Comparison of ENCODE assay signal across 10 cellular contexts in genomic region chr17:50363217-50364060, GRCh38. TPM values are rescaled to one million over a fixed set of nuclear protein-coding genes. Genes with fewer than 3 reads are reported as not detected.
DNase-seq lines count a peak whose midpoint lies in the region; ATAC-seq and TF ChIP-seq lines count a peak whose summit lies in the region.
"Had no signal": no experiment of that assay in that cellular context is flagged by ENCODE, and none has a peak within 500 bp of the region (broad histone marks: within the 10 kb centered on the region; RNA-seq: fewer than 3 reads in every experiment).

No MANE protein-coding gene starts in this region.

- DNase-seq in activated CD4-positive, alpha-beta memory T cell treated with anti-CD3 and anti-CD28 coated beads for 36 hours: peak; percentile 4
- no peak for DNase-seq in activated CD4-positive, alpha-beta memory T cell treated with anti-CD3 and anti-CD28 coated beads, Interleukin-2, amount 10 ng/mL, durations not matched to agents 7 days and 5 days
- DNase-seq in SK-N-SH (peak; percentile 82), glomerular visceral epithelial cell (ENCODE audit: extremely low spot score) (peak; percentile 30), NCI-H1105 treated with DMSO at 0.1 percent for 48 hours (lab: John Stamatoyannopoulos, UW) (no peak), MG63 (no peak)
- no peak for DNase-seq in stimulated activated naive B cell treated with anti-CD40 and anti-IgM and Interleukin-4, amounts not matched to agents 10 μg/mL and 1 μg/mL and 100 μg/mL, for 72 hours
- DNase-seq: AML-193, gastrocnemius medialis had no signal

- H3K4me2 ChIP-seq in SK-N-SH: no peak overlapping the region

- H3K27ac Mint-ChIP-seq in activated CD4-positive, alpha-beta memory T cell treated with anti-CD3 and anti-CD28 coated beads for 36 hours: no peak overlapping the region
- H3K27ac Mint-ChIP-seq in activated CD4-positive, alpha-beta memory T cell treated with anti-CD3 and anti-CD28 coated beads, Interleukin-2, amount 10 ng/mL, durations not matched to agents 7 days and 5 days: no peak overlapping the region
- peak overlapping the region; percentile 20 for H3K27ac Mint-ChIP-seq in stimulated activated naive B cell treated with anti-CD40 and anti-IgM and Interleukin-4, amounts not matched to agents 10 μg/mL and 1 μg/mL and 100 μg/mL, for 72 hours

- no peaks in the 10 kb centered on the region for H3K27me3 Mint-ChIP-seq in activated CD4-positive, alpha-beta memory T cell treated with anti-CD3 and anti-CD28 coated beads for 36 hours
- H3K27me3 Mint-ChIP-seq in activated CD4-positive, alpha-beta memory T cell treated with anti-CD3 and anti-CD28 coated beads, Interleukin-2, amount 10 ng/mL, durations not matched to agents 7 days and 5 days: no peaks in the 10 kb centered on the region
- H3K27me3 Mint-ChIP-seq in stimulated activated naive B cell treated with anti-CD40 and anti-IgM and Interleukin-4, amounts not matched to agents 10 μg/mL and 1 μg/mL and 100 μg/mL, for 72 hours: no peaks in the 10 kb centered on the region

- H3F3A ChIP-seq in SK-N-SH (replicated peaks; ENCODE audit: insufficient read depth): peaks cover 21% of the 10 kb centered on the region

- H3K4me3 Mint-ChIP-seq in activated CD4-positive, alpha-beta memory T cell treated with anti-CD3 and anti-CD28 coated beads for 36 hours: no peak overlapping the region
- H3K4me3 Mint-ChIP-seq in activated CD4-positive, alpha-beta memory T cell treated with anti-CD3 and anti-CD28 coated beads, Interleukin-2, amount 10 ng/mL, durations not matched to agents 7 days and 5 days: no peak overlapping the region
- H3K4me3 Mint-ChIP-seq in stimulated activated naive B cell treated with anti-CD40 and anti-IgM and Interleukin-4, amounts not matched to agents 10 μg/mL and 1 μg/mL and 100 μg/mL, for 72 hours: no peak overlapping the region

- no peak for ATAC-seq in stimulated activated naive B cell treated with anti-CD40 and anti-IgM and Interleukin-4, amounts not matched to agents 10 μg/mL and 1 μg/mL and 100 μg/mL, for 72 hours (replicated peaks)
- no peak for ATAC-seq in HG03469 (IDR thresholded peaks at IDR 0.05; ENCODE audit: unreplicated experiment)
- ATAC-seq: gastrocnemius medialis had no signal

- H3K36me3 Mint-ChIP-seq in activated CD4-positive, alpha-beta memory T cell treated with anti-CD3 and anti-CD28 coated beads for 36 hours: peaks cover 15% of the 10 kb centered on the region
- peaks cover 24% of the 10 kb centered on the region for H3K36me3 Mint-ChIP-seq in activated CD4-positive, alpha-beta memory T cell treated with anti-CD3 and anti-CD28 coated beads, Interleukin-2, amount 10 ng/mL, durations not matched to agents 7 days and 5 days (ENCODE audit: low read depth)
- peaks cover 36 to 41% of the 10 kb centered on the region in 2 donors for H3K36me3 Mint-ChIP-seq in stimulated activated naive B cell treated with anti-CD40 and anti-IgM and Interleukin-4, amounts not matched to agents 10 μg/mL and 1 μg/mL and 100 μg/mL, for 72 hours

- H3K4me1 ChIP-seq in SK-N-SH (ENCODE audit: control insufficient read depth in 1 of 2, insufficient read depth in 2 of 2, low read depth in 1 of 2, low read length in 1 of 2): peaks cover 9 to 25% of the 10 kb centered on the region in 2 experiments; a peak in 2 of 4 replicates

- H3K4me3 ChIP-seq in SK-N-SH (ENCODE audit: low read depth in 2 of 2, low read length in 1 of 2) (no peak overlapping the region), MG63 (no peak overlapping the region)
- H3K4me3 ChIP-seq: gastrocnemius medialis had no signal

- TF ChIP-seq RAD21 in SK-N-SH (IDR thresholded peaks at IDR 0.05; ENCODE audit: low read length): no peak

- H3K36me3 ChIP-seq in SK-N-SH (replicated peaks in 1 of 2; ENCODE audit: control insufficient read depth in 1 of 2, insufficient read depth in 2 of 2, low read length in 1 of 2) (peaks cover 18 to 60% of the 10 kb centered on the region in 2 experiments), MG63 (peaks cover 59% of the 10 kb centered on the region)

- no peaks in the 10 kb centered on the region for H3K9me2 ChIP-seq in SK-N-SH

- no peaks in the 10 kb centered on the region for H3K27me3 ChIP-seq in SK-N-SH (ENCODE audit: insufficient read depth)
- no peaks in the 10 kb centered on the region for H3K27me3 ChIP-seq in MG63
- H3K27me3 ChIP-seq: gastrocnemius medialis had no signal

- H2AFZ ChIP-seq in SK-N-SH (ENCODE audit: low read depth): no peak overlapping the region

- TF ChIP-seq EP300 in SK-N-SH (IDR thresholded peaks at IDR 0.05; ENCODE audit: borderline replicate concordance in 1 of 2, low read depth in 1 of 2, low read length in 1 of 2): no peak

- no peak for TF ChIP-seq CTCF in SK-N-SH (IDR thresholded peaks at IDR 0.05)

- H3K27ac ChIP-seq in SK-N-SH (ENCODE audit: low read depth in 2 of 2, low read length in 1 of 2): peak overlapping the region; percentile 18 to 24
- H3K27ac ChIP-seq: gastrocnemius medialis had no signal

- CTCF ChIA-PET in activated CD4-positive, alpha-beta memory T cell treated with anti-CD3 and anti-CD28 coated beads for 36 hours (lab: Charles Lee): interaction anchor here (1.4 to 5.5 kb wide), 7 partner anchors 9 to 163 kb away, joined by 8 to 79 read pairs (median 37); partner anchors contain the start of genes COL1A1, EME1, LRRC59 and MRPL27
- CTCF ChIA-PET in activated CD4-positive, alpha-beta memory T cell treated with anti-CD3 and anti-CD28 coated beads, Interleukin-2, amount 10 ng/mL, durations not matched to agents 7 days and 5 days (lab: Charles Lee): interaction anchor here (1.4 to 4.7 kb wide), 10 partner anchors 8 to 119 kb away, joined by 5 to 75 read pairs (median 16); partner anchors contain the start of genes EME1, LRRC59, MRPL27 and RSAD1
- CTCF ChIA-PET in SK-N-SH (lab: Yijun Ruan, JAX): interaction anchor here (0.7 to 4.0 kb wide), 23 partner anchors 9 to 202 kb away, joined by 3 to 56 read pairs (median 7); partner anchors contain the start of genes ACSF2, CHAD, EME1 and LRRC59

- no peaks in the 10 kb centered on the region for H3K79me2 ChIP-seq in SK-N-SH (ENCODE audit: insufficient read depth)

- no peaks in the 10 kb centered on the region for H4K20me1 ChIP-seq in SK-N-SH (ENCODE audit: insufficient read depth)

- H3K9me3 ChIP-seq in SK-N-SH (no peaks in the 10 kb centered on the region), MG63 (no peaks in the 10 kb centered on the region)
- H3K9me3 ChIP-seq: gastrocnemius medialis had no signal

- intact Hi-C loops in activated CD4-positive, alpha-beta memory T cell treated with anti-CD3 and anti-CD28 coated beads for 36 hours (cut with micrococcal nuclease): loop anchor here (5.0 kb wide), 1 partner anchor 34 kb away; the partner anchor contains the start of gene LRRC59

- no peaks in the 10 kb centered on the region for H3K9me3 Mint-ChIP-seq in activated CD4-positive, alpha-beta memory T cell treated with anti-CD3 and anti-CD28 coated beads for 36 hours
- no peaks in the 10 kb centered on the region for H3K9me3 Mint-ChIP-seq in activated CD4-positive, alpha-beta memory T cell treated with anti-CD3 and anti-CD28 coated beads, Interleukin-2, amount 10 ng/mL, durations not matched to agents 7 days and 5 days
- no peaks in the 10 kb centered on the region for H3K9me3 Mint-ChIP-seq in stimulated activated naive B cell treated with anti-CD40 and anti-IgM and Interleukin-4, amounts not matched to agents 10 μg/mL and 1 μg/mL and 100 μg/mL, for 72 hours

- POLR2A ChIA-PET in activated CD4-positive, alpha-beta memory T cell treated with anti-CD3 and anti-CD28 coated beads for 36 hours (lab: Charles Lee): interaction anchor here (1.4 kb wide), 1 partner anchor 10 kb away, joined by 5 read pairs; no protein-coding TSS in a partner anchor
- POLR2A ChIA-PET in activated CD4-positive, alpha-beta memory T cell treated with anti-CD3 and anti-CD28 coated beads, Interleukin-2, amount 10 ng/mL, durations not matched to agents 7 days and 5 days (lab: Charles Lee): interaction anchor here (0.7 to 7.7 kb wide), 5 partner anchors 8 to 63 kb away, joined by 3 to 78 read pairs (median 55); partner anchors contain the start of genes EME1, LRRC59, MRPL27 and XYLT2
- POLR2A ChIA-PET in SK-N-SH (lab: Yijun Ruan, JAX): interaction anchor here (0.8 to 3.2 kb wide), 5 partner anchors 8 to 22 kb away, joined by 3 to 18 read pairs (median 4); partner anchors contain the start of gene XYLT2

- H3K9ac ChIP-seq in SK-N-SH: no peak overlapping the region

- WGBS in SK-N-SH (ENCODE audit: low lambda C conversion rate): 76% methylated on average over 8 of the region's 8 CpGs

- H3K4me1 Mint-ChIP-seq in activated CD4-positive, alpha-beta memory T cell treated with anti-CD3 and anti-CD28 coated beads for 36 hours (ENCODE audit: low read depth): peaks cover 9% of the 10 kb centered on the region
- H3K4me1 Mint-ChIP-seq in activated CD4-positive, alpha-beta memory T cell treated with anti-CD3 and anti-CD28 coated beads, Interleukin-2, amount 10 ng/mL, durations not matched to agents 7 days and 5 days: peaks cover 7% of the 10 kb centered on the region
- H3K4me1 Mint-ChIP-seq in stimulated activated naive B cell treated with anti-CD40 and anti-IgM and Interleukin-4, amounts not matched to agents 10 μg/mL and 1 μg/mL and 100 μg/mL, for 72 hours: peaks cover 14 to 18% of the 10 kb centered on the region in 2 donors

RNA-seq across cellular contexts. Expression of gene MRPL27, which starts 9.5 kb away (rescaled TPM):
- total RNA-seq in activated CD4-positive, alpha-beta memory T cell treated with anti-CD3 and anti-CD28 coated beads for 36 hours: 10 to 100 TPM; 53.9 to 64.5 TPM
- 10 to 100 TPM; 56.5 to 57.5 TPM for total RNA-seq in activated CD4-positive, alpha-beta memory T cell treated with anti-CD3 and anti-CD28 coated beads, Interleukin-2, amount 10 ng/mL, durations not matched to agents 7 days and 5 days
- 266 and 337 TPM in 2 replicates for polyA plus RNA-seq in SK-N-SH (2012; rRNA removed)
- 259 and 311 TPM in 2 replicates for polyA plus RNA-seq in SK-N-SH (2012; cell fraction: cytosol; rRNA removed)
- 195 and 246 TPM in 2 replicates for polyA plus RNA-seq in SK-N-SH (2012; cell fraction: nucleus; rRNA removed)
- total RNA-seq in MG63 (2014; rRNA removed; shearing (Covaris generic); ENCODE audit: low replicate concordance): 74.4 and 99.7 TPM in 2 replicates

RNA-seq across cellular contexts. Expression of gene EME1, which starts 9.6 kb away (rescaled TPM):
- total RNA-seq in activated CD4-positive, alpha-beta memory T cell treated with anti-CD3 and anti-CD28 coated beads for 36 hours: 10 to 100 TPM; 47.7 to 48.1 TPM
- total RNA-seq in activated CD4-positive, alpha-beta memory T cell treated with anti-CD3 and anti-CD28 coated beads, Interleukin-2, amount 10 ng/mL, durations not matched to agents 7 days and 5 days: 10 to 100 TPM; 25.1 to 26.1 TPM
- 16.9 and 21.5 TPM in 2 replicates for polyA plus RNA-seq in SK-N-SH (2012; rRNA removed)
- polyA plus RNA-seq in SK-N-SH (2012; cell fraction: cytosol; rRNA removed): 7.3 and 9.0 TPM in 2 replicates
- polyA plus RNA-seq in SK-N-SH (2012; cell fraction: nucleus; rRNA removed): 72.2 and 106 TPM in 2 replicates
- 6.3 and 9.5 TPM in 2 replicates for total RNA-seq in MG63 (2014; rRNA removed; shearing (Covaris generic); ENCODE audit: low replicate concordance)

RNA-seq across cellular contexts. Expression of gene XYLT2, which starts 17.5 kb away (rescaled TPM):
- 10 to 100 TPM; 41.3 to 43.3 TPM for total RNA-seq in activated CD4-positive, alpha-beta memory T cell treated with anti-CD3 and anti-CD28 coated beads for 36 hours
- 10 to 100 TPM; 26.7 to 29.7 TPM for total RNA-seq in activated CD4-positive, alpha-beta memory T cell treated with anti-CD3 and anti-CD28 coated beads, Interleukin-2, amount 10 ng/mL, durations not matched to agents 7 days and 5 days
- polyA plus RNA-seq in SK-N-SH (2012; rRNA removed): 26.5 and 28.4 TPM in 2 replicates
- polyA plus RNA-seq in SK-N-SH (2012; cell fraction: cytosol; rRNA removed): 8.5 and 14.2 TPM in 2 replicates
- 52.8 and 55.8 TPM in 2 replicates for polyA plus RNA-seq in SK-N-SH (2012; cell fraction: nucleus; rRNA removed)
- 26.5 and 27.2 TPM in 2 replicates for total RNA-seq in MG63 (2014; rRNA removed; shearing (Covaris generic); ENCODE audit: low replicate concordance)

RNA-seq across cellular contexts. Expression of gene LRRC59, which starts 33.9 kb away (rescaled TPM):
- total RNA-seq in activated CD4-positive, alpha-beta memory T cell treated with anti-CD3 and anti-CD28 coated beads for 36 hours: 10 to 100 TPM; 77.1 to 78.8 TPM
- total RNA-seq in activated CD4-positive, alpha-beta memory T cell treated with anti-CD3 and anti-CD28 coated beads, Interleukin-2, amount 10 ng/mL, durations not matched to agents 7 days and 5 days: 10 to 100 TPM; 67.1 to 68.9 TPM
- polyA plus RNA-seq in SK-N-SH (2012; rRNA removed): 122 and 137 TPM in 2 replicates
- polyA plus RNA-seq in SK-N-SH (2012; cell fraction: cytosol; rRNA removed): 127 and 134 TPM in 2 replicates
- polyA plus RNA-seq in SK-N-SH (2012; cell fraction: nucleus; rRNA removed): 62.7 and 94.9 TPM in 2 replicates
- 365 and 417 TPM in 2 replicates for total RNA-seq in MG63 (2014; rRNA removed; shearing (Covaris generic); ENCODE audit: low replicate concordance)

Comparison
In these comparisons a context has a peak if more than half of its experiments do, and no peak if none do; other contexts are left out.
1. DNase-seq: peak in activated CD4-positive, alpha-beta memory T cell treated with anti-CD3 and anti-CD28 coated beads for 36 hours (single experiment), SK-N-SH (single experiment) and glomerular visceral epithelial cell (single experiment); none in activated CD4-positive, alpha-beta memory T cell treated with anti-CD3 and anti-CD28 coated beads, Interleukin-2, amount 10 ng/mL, durations not matched to agents 7 days and 5 days (single experiment), stimulated activated naive B cell treated with anti-CD40 and anti-IgM and Interleukin-4, amounts not matched to agents 10 μg/mL and 1 μg/mL and 100 μg/mL, for 72 hours (single experiment), NCI-H1105 treated with DMSO at 0.1 percent for 48 hours (single experiment) and MG63 (single experiment).